2 cellular contexts compared by ENCODE assay signal in the genomic region with DNA sequence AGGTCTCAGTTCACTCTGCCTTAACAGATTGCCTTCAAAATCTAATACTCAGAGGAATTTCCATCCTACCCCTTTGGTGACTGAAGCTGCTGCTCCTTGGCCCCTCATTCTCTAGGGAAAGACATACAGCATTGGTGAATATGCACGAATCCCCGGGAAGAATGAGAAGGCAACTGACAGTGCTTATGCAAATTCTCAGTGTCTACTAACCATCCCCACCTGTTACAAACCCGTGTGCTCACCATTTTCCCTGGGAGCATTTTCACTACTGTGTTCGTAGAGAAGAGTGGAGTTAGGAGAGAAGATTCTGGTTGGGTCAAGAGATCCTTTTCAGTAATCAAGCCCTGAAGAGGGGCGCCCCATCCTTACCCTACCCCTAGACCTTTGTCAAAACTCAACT.
TF ChIP-seq lines count a peak whose summit lies in the region.

No MANE protein-coding gene starts in this region.

TF ChIP-seq in A549, 52 proteins besides CTCF, POLR2A, EP300 and RAD21:
- TF ChIP-seq, protein P1, sequence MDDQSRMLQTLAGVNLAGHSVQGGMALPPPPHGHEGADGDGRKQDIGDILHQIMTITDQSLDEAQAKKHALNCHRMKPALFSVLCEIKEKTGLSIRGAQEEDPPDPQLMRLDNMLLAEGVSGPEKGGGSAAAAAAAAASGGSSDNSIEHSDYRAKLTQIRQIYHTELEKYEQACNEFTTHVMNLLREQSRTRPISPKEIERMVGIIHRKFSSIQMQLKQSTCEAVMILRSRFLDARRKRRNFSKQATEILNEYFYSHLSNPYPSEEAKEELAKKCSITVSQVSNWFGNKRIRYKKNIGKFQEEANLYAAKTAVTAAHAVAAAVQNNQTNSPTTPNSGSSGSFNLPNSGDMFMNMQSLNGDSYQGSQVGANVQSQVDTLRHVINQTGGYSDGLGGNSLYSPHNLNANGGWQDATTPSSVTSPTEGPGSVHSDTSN (IDR thresholded peaks at IDR 0.05), result no peak
- TF ChIP-seq CEBPB (IDR thresholded peaks at IDR 0.05), result no peak
- TF ChIP-seq CHD4 (IDR thresholded peaks at IDR 0.05; ENCODE audit: borderline replicate concordance), result no peak
- TF ChIP-seq FOSB (CRISPR knock-in tag; IDR thresholded peaks at IDR 0.05), result no peak
- no peak for TF ChIP-seq JUNB (IDR thresholded peaks at IDR 0.05)
- TF ChIP-seq NPAS2 (CRISPR knock-in tag; IDR thresholded peaks at IDR 0.05; ENCODE audit: borderline replicate concordance), result no peak
- TF ChIP-seq GATA3 (IDR thresholded peaks at IDR 0.05; ENCODE audit: borderline replicate concordance), result no peak
- TF ChIP-seq HDAC2 (IDR thresholded peaks at IDR 0.05), result no peak
- no peak for TF ChIP-seq ZNF302 (CRISPR knock-in tag; IDR thresholded peaks at IDR 0.05)
- TF ChIP-seq, protein P2, sequence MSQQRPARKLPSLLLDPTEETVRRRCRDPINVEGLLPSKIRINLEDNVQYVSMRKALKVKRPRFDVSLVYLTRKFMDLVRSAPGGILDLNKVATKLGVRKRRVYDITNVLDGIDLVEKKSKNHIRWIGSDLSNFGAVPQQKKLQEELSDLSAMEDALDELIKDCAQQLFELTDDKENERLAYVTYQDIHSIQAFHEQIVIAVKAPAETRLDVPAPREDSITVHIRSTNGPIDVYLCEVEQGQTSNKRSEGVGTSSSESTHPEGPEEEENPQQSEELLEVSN (IDR thresholded peaks at IDR 0.05; ENCODE audit: borderline replicate concordance, low read depth), result no peak
- TF ChIP-seq NFE2L2 (conservative IDR thresholded peaks at IDR 0.05; ENCODE audit: low read length), result no peak
- TF ChIP-seq NR3C1 (IDR thresholded peaks at IDR 0.05), result no peak
- TF ChIP-seq, protein P3, sequence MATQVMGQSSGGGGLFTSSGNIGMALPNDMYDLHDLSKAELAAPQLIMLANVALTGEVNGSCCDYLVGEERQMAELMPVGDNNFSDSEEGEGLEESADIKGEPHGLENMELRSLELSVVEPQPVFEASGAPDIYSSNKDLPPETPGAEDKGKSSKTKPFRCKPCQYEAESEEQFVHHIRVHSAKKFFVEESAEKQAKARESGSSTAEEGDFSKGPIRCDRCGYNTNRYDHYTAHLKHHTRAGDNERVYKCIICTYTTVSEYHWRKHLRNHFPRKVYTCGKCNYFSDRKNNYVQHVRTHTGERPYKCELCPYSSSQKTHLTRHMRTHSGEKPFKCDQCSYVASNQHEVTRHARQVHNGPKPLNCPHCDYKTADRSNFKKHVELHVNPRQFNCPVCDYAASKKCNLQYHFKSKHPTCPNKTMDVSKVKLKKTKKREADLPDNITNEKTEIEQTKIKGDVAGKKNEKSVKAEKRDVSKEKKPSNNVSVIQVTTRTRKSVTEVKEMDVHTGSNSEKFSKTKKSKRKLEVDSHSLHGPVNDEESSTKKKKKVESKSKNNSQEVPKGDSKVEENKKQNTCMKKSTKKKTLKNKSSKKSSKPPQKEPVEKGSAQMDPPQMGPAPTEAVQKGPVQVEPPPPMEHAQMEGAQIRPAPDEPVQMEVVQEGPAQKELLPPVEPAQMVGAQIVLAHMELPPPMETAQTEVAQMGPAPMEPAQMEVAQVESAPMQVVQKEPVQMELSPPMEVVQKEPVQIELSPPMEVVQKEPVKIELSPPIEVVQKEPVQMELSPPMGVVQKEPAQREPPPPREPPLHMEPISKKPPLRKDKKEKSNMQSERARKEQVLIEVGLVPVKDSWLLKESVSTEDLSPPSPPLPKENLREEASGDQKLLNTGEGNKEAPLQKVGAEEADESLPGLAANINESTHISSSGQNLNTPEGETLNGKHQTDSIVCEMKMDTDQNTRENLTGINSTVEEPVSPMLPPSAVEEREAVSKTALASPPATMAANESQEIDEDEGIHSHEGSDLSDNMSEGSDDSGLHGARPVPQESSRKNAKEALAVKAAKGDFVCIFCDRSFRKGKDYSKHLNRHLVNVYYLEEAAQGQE (IDR thresholded peaks at IDR 0.05), result no peak
- TF ChIP-seq MYC (IDR thresholded peaks at IDR 0.05; ENCODE audit: borderline replicate concordance, low read length), result no peak

TF ChIP-seq in H1, 55 proteins besides CTCF, POLR2A, EP300 and RAD21:
- TF ChIP-seq SP4 (IDR thresholded peaks at IDR 0.05; ENCODE audit: low read length) (no peak), KDM1A (IDR thresholded peaks at IDR 0.05; ENCODE audit: borderline replicate concordance, low read length) (no peak), SP1 (IDR thresholded peaks at IDR 0.05; ENCODE audit: low read depth, low read length) (no peak), TAF7 (optimal IDR thresholded peaks at IDR 0.05; ENCODE audit: borderline replicate concordance, low read depth, low read length) (no peak), EZH2 (IDR thresholded peaks at IDR 0.05; ENCODE audit: low read depth, low read length, severe bottlenecking) (no peak), CBX5 (IDR thresholded peaks at IDR 0.05; ENCODE audit: low read depth, low read length) (no peak), CREB1 (IDR thresholded peaks at IDR 0.05) (no peak)
- TF ChIP-seq, protein P4, sequence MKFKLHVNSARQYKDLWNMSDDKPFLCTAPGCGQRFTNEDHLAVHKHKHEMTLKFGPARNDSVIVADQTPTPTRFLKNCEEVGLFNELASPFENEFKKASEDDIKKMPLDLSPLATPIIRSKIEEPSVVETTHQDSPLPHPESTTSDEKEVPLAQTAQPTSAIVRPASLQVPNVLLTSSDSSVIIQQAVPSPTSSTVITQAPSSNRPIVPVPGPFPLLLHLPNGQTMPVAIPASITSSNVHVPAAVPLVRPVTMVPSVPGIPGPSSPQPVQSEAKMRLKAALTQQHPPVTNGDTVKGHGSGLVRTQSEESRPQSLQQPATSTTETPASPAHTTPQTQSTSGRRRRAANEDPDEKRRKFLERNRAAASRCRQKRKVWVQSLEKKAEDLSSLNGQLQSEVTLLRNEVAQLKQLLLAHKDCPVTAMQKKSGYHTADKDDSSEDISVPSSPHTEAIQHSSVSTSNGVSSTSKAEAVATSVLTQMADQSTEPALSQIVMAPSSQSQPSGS (IDR thresholded peaks at IDR 0.05; ENCODE audit: low read length), result no peak
